ENCODE assay signal across 34 cellular contexts in the genomic region with DNA sequence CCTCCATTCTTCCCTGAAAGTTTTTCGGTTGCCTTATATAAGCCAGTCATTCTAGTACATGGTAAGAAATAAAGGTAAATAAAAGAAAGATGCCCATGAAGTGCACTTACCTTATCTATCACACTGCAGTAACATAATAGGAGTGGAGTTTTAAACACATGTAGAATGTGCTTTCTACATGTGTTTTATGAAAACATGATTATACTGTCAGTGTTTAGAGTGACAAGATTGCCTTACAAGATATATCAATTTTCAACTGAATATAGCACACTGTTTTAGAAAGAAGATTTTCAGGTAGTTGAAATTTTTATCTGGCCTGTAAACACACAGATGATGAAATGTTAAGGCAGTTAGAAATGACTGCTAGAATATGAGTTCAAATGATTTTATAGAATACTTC.
"Had no signal": no experiment of that assay in that cellular context is flagged by ENCODE, and none has a peak within 500 bp of the region (broad histone marks: within the 10 kb centered on the region; RNA-seq: fewer than 3 reads in every experiment).

No MANE protein-coding gene starts in this region.

- H3K36me3 ChIP-seq: MG63 had no signal

- H3K4me3 ChIP-seq: MG63 had no signal

- H3K9me3 ChIP-seq: MG63 had no signal

- H3K4me2 ChIP-seq: KMS-11 had no signal

- H3K9ac ChIP-seq: KMS-11 had no signal

- DNase-seq: Karpas-422, Kasumi-1, MG63, MM.1S, MV-4-11, NCI-H1048, NCI-H1092, NCI-H1092 treated with DMSO at 0.1 percent for 48 hours, NCI-H1105, NCI-H1105 treated with DMSO at 0.1 percent for 48 hours, NCI-H1417, NCI-H1417 treated with DMSO at 0.1 percent for 48 hours, NCI-H1436, NCI-H1436 treated with DMSO at 0.1 percent for 48 hours, NCI-H146, NCI-H1694, NCI-H1694 treated with DMSO at 0.1 percent for 48 hours, NCI-H187, NCI-H187 treated with DMSO at 0.1 percent for 48 hours, NCI-H1930, NCI-H2029, NCI-H2029 treated with DMSO at 0.1 percent for 48 hours, NCI-H2081, NCI-H2081 treated with DMSO at 0.1 percent for 48 hours, NCI-H2107, NCI-H2171, NCI-H2171 treated with DMSO at 0.1 percent for 48 hours, NCI-H2227 treated with DMSO at 0.1 percent for 48 hours, NCI-H226, NCI-H345, NCI-H446, NCI-H446 treated with DMSO at 0.1 percent for 48 hours, NCI-H510A had no signal

- H3K27ac ChIP-seq: KMS-11 had no signal
